18 cellular contexts compared by ENCODE assay signal in genomic region chr4:3873446-3874415, GRCh38.
A peak's percentile ranks its signal among the peaks of the same experiment; 100 is the strongest.
DNase-seq lines count a peak whose midpoint lies in the region; ATAC-seq lines count a peak whose summit lies in the region.
"Had no signal": no experiment of that assay in that cellular context is flagged by ENCODE, and none has a peak within 500 bp of the region (broad histone marks: within the 10 kb centered on the region; RNA-seq: fewer than 3 reads in every experiment).

No MANE protein-coding gene starts in this region.

- WGBS in right cardiac atrium: 57% methylated on average over 30 of the region's 30 CpGs

- no peak overlapping the region for H3K27ac Mint-ChIP-seq in stimulated activated memory B cell treated with anti-CD40 and anti-IgM and Interleukin-4, amounts not matched to agents 10 μg/mL and 1 μg/mL and 100 μg/mL, for 72 hours
- H3K27ac Mint-ChIP-seq: activated B cell treated with CpG ODN at 0.5 μM for 24 hours; activated naive CD4-positive, alpha-beta T cell treated with anti-CD3 and anti-CD28 coated beads, Interleukin-2, amount 50 U/mL, for 72 hours; memory B cell; T-cell had no signal

- intact Hi-C loops in left cardiac atrium (cut with DNase I): loop anchor here in 1 of 2 donors (10.0 kb wide), 1 partner anchor 109 kb away; the partner anchor contains the start of gene ADRA2C
- intact Hi-C loops in right cardiac atrium (cut with DNase I): loop anchor here in 1 of 4 donors (10.0 kb wide), 1 partner anchor 769 kb away; no protein-coding TSS in a partner anchor

- H3K27me3 ChIP-seq in right cardiac atrium (ENCODE audit: control insufficient read depth, insufficient read depth): no peaks in the 10 kb centered on the region
- H3K27me3 ChIP-seq in iPS-15b (ENCODE audit: control insufficient read depth, insufficient read depth, low read length): peaks cover 55% of the 10 kb centered on the region

- H3K36me3 ChIP-seq in iPS-15b (ENCODE audit: control insufficient read depth, insufficient read depth, low read length): no peaks in the 10 kb centered on the region
- H3K36me3 ChIP-seq: neutrophil had no signal

- no peaks in the 10 kb centered on the region for H3K9me3 ChIP-seq in right cardiac atrium (ENCODE audit: control insufficient read depth, low read length)
- H3K9me3 ChIP-seq in iPS-15b (ENCODE audit: control insufficient read depth, insufficient read depth, low read length): no peaks in the 10 kb centered on the region
- H3K9me3 ChIP-seq: neutrophil had no signal

- no peak overlapping the region for H3K4me3 Mint-ChIP-seq in stimulated activated memory B cell treated with anti-CD40 and anti-IgM and Interleukin-4, amounts not matched to agents 10 μg/mL and 1 μg/mL and 100 μg/mL, for 72 hours
- H3K4me3 Mint-ChIP-seq: activated B cell treated with CpG ODN at 0.5 μM for 24 hours; stimulated activated naive B cell treated with anti-CD40 and anti-IgM and Interleukin-4, amounts not matched to agents 10 μg/mL and 1 μg/mL and 100 μg/mL, for 72 hours had no signal

- peaks cover 17% of the 10 kb centered on the region for H3K4me1 Mint-ChIP-seq in stimulated activated memory B cell treated with anti-CD40 and anti-IgM and Interleukin-4, amounts not matched to agents 10 μg/mL and 1 μg/mL and 100 μg/mL, for 72 hours

- H3K4me1 ChIP-seq in right cardiac atrium (ENCODE audit: control insufficient read depth, insufficient read depth, low read length) (no peaks in the 10 kb centered on the region), iPS-15b (ENCODE audit: control insufficient read depth, insufficient read depth, low read length) (peaks cover 4% of the 10 kb centered on the region)

- H3K9ac ChIP-seq in iPS-15b (ENCODE audit: low read depth, low read length): no peak overlapping the region

- H3K36me3 Mint-ChIP-seq in stimulated activated memory B cell treated with anti-CD40 and anti-IgM and Interleukin-4, amounts not matched to agents 10 μg/mL and 1 μg/mL and 100 μg/mL, for 72 hours: peaks cover 11% of the 10 kb centered on the region
- H3K36me3 Mint-ChIP-seq: T-cell had no signal

- peak; percentile 13 for DNase-seq in left cardiac atrium
- DNase-seq in right cardiac atrium: no peak
- peak; percentile 18 for DNase-seq in NCI-H69 (lab: John Stamatoyannopoulos, UW)
- no peak for DNase-seq in GOT3 (lab: John Stamatoyannopoulos, UW)
- no peak for DNase-seq in NCI-H345 treated with DMSO at 0.1 percent for 48 hours (lab: John Stamatoyannopoulos, UW; ENCODE audit: unreplicated experiment)
- DNase-seq in DMS53 (lab: John Stamatoyannopoulos, UW): no peak
- DNase-seq: activated B cell treated with CpG ODN at 0.5 μM for 24 hours; effector CD4-positive, alpha-beta T cell; NCI-H1092 treated with DMSO at 0.1 percent for 48 hours; NCI-H2171; stimulated activated naive B cell treated with anti-CD40 and anti-IgM and Interleukin-4, amounts not matched to agents 10 μg/mL and 1 μg/mL and 100 μg/mL, for 72 hours; T-cell; trophoblast cell had no signal

- H3K27ac ChIP-seq in right cardiac atrium (ENCODE audit: low read length): no peak overlapping the region
- H3K27ac ChIP-seq: neutrophil had no signal

- ATAC-seq in left cardiac atrium (no peak), right cardiac atrium (no peak)
- ATAC-seq in stimulated activated memory B cell treated with anti-CD40 and anti-IgM and Interleukin-4, amounts not matched to agents 10 μg/mL and 1 μg/mL and 100 μg/mL, for 72 hours: peak; percentile 9
- ATAC-seq: activated naive CD4-positive, alpha-beta T cell treated with anti-CD3 and anti-CD28 coated beads, Interleukin-2, amount 50 U/mL, for 72 hours; stimulated activated naive B cell treated with anti-CD40 and anti-IgM and Interleukin-4, amounts not matched to agents 10 μg/mL and 1 μg/mL and 100 μg/mL, for 72 hours; T-cell had no signal

- H3K9me3 Mint-ChIP-seq in stimulated activated memory B cell treated with anti-CD40 and anti-IgM and Interleukin-4, amounts not matched to agents 10 μg/mL and 1 μg/mL and 100 μg/mL, for 72 hours: peaks cover 10% of the 10 kb centered on the region
- H3K9me3 Mint-ChIP-seq: activated naive CD4-positive, alpha-beta T cell treated with anti-CD3 and anti-CD28 coated beads, Interleukin-2, amount 50 U/mL, for 72 hours had no signal

- H3K27me3 Mint-ChIP-seq in stimulated activated memory B cell treated with anti-CD40 and anti-IgM and Interleukin-4, amounts not matched to agents 10 μg/mL and 1 μg/mL and 100 μg/mL, for 72 hours: peaks cover 66% of the 10 kb centered on the region

- H3K4me3 ChIP-seq in right cardiac atrium (ENCODE audit: low read length) (no peak overlapping the region), iPS-15b (ENCODE audit: low read depth, low read length) (peak overlapping the region; percentile 52)

Comparison
In these comparisons a context has a peak if more than half of its experiments do, and no peak if none do; other contexts are left out.
1. DNase-seq: peak in left cardiac atrium (single experiment) and NCI-H69 (single experiment); none in right cardiac atrium (0 of 3), GOT3 (single experiment), NCI-H345 treated with DMSO at 0.1 percent for 48 hours (single experiment) and DMS53 (single experiment).